2 cellular contexts compared by ENCODE assay signal in the genomic region with DNA sequence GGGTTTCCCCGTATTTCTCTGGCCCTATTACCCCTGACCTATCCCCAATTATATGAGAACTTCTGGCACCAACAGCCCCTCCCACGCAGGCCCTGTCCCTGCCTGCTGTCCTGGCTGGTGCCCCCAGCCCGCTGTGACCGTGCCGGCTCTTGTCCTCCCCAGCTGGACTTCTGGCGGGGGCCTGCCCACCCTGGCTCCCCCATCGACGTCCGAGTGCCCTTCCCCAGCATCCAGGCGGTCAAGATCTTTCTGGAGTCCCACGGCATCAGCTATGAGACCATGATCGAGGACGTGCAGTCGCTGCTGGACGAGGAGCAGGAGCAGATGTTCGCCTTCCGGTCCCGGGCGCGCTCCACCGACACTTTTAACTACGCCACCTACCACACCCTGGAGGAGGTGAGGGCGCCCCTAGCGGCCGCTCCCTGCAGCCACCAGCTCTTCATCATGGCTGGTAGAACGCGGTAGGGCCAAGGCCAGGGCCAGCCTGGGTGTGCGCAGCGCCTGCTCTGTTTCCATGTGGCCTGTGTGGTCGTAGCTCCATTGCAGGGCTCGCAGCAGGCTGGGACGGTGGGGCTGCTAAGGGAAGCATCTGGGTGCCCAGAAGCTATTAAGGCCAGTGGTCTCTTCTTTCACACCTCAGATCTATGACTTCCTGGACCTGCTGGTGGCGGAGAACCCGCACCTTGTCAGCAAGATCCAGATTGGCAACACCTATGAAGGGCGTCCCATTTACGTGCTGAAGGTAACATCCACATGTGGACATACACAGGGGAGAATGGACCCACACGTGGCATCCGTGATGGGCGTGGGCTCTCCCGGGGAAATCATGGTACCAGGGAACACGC.
TF ChIP-seq lines count a peak whose summit lies in the region.

No MANE protein-coding gene starts in this region.

TF ChIP-seq in IMR-90, 13 proteins besides CTCF, POLR2A, EP300 and RAD21:
- TF ChIP-seq FOS (IDR thresholded peaks at IDR 0.05; ENCODE audit: low read depth, low read length) (no peak), CEBPB (IDR thresholded peaks at IDR 0.05; ENCODE audit: low read depth, low read length) (no peak), NFE2L2 (IDR thresholded peaks at IDR 0.05; ENCODE audit: low read depth, low read length) (no peak)
- TF ChIP-seq, protein P1, sequence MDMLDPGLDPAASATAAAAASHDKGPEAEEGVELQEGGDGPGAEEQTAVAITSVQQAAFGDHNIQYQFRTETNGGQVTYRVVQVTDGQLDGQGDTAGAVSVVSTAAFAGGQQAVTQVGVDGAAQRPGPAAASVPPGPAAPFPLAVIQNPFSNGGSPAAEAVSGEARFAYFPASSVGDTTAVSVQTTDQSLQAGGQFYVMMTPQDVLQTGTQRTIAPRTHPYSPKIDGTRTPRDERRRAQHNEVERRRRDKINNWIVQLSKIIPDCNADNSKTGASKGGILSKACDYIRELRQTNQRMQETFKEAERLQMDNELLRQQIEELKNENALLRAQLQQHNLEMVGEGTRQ (IDR thresholded peaks at IDR 0.05; ENCODE audit: low read depth, low read length): no peak

TF ChIP-seq in H1, 55 proteins besides CTCF, POLR2A, EP300 and RAD21:
- no peak for TF ChIP-seq ASH2L (IDR thresholded peaks at IDR 0.05; ENCODE audit: low read length)
- TF ChIP-seq CREB1 (IDR thresholded peaks at IDR 0.05): 0 out of 2 replicates have a peak, but pooled peaks have one; percentile 17
- TF ChIP-seq, protein P2, sequence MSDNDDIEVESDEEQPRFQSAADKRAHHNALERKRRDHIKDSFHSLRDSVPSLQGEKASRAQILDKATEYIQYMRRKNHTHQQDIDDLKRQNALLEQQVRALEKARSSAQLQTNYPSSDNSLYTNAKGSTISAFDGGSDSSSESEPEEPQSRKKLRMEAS (IDR thresholded peaks at IDR 0.05): peak; percentile 71
- TF ChIP-seq BCL11A (IDR thresholded peaks at IDR 0.05; ENCODE audit: low read depth in 2 of 2, low read length in 2 of 2): no peak
- TF ChIP-seq, protein P3, sequence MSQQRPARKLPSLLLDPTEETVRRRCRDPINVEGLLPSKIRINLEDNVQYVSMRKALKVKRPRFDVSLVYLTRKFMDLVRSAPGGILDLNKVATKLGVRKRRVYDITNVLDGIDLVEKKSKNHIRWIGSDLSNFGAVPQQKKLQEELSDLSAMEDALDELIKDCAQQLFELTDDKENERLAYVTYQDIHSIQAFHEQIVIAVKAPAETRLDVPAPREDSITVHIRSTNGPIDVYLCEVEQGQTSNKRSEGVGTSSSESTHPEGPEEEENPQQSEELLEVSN (IDR thresholded peaks at IDR 0.05): peak; percentile 10; the same call in 1 of the 2 replicates
- peak; percentile 57; the same call in 1 of the 2 replicates for TF ChIP-seq YY1 (IDR thresholded peaks at IDR 0.05; ENCODE audit: low read depth, low read length)
- TF ChIP-seq TCF12 (IDR thresholded peaks at IDR 0.05; ENCODE audit: low read depth, low read length): no peak
